ENCODE assay signal across 9 cellular contexts in genomic region chr11:46120361-46120710, GRCh38. TPM values are rescaled to one million over a fixed set of nuclear protein-coding genes. Genes with fewer than 3 reads are reported as not detected.
A peak's percentile ranks its signal among the peaks of the same experiment; 100 is the strongest.
DNase-seq lines count a peak whose midpoint lies in the region; ATAC-seq, FAIRE-seq and TF ChIP-seq lines count a peak whose summit lies in the region.
"Had no signal": no experiment of that assay in that cellular context is flagged by ENCODE, and none has a peak within 500 bp of the region (broad histone marks: within the 10 kb centered on the region; RNA-seq: fewer than 3 reads in every experiment).

No MANE protein-coding gene starts in this region.

- no peak for TF ChIP-seq POLR2A in A549 (IDR thresholded peaks at IDR 0.05; ENCODE audit: low read length)

- TF ChIP-seq RAD21 in A549 (conservative IDR thresholded peaks at IDR 0.05 in 1 of 2, IDR thresholded peaks at IDR 0.05 in 1 of 2), result no peak

- intact Hi-C loops in activated T-helper 1 cell treated with anti-CD3 and anti-CD28 coated beads, Interleukin-12 subunit alpha, Interleukin-12 subunit beta, Interleukin-2, Interleukin-4 antibody, amounts not matched to agents 30 ng/mL and 10 ng/mL and 1 ng/mL, durations not matched to agents 14 hours and 24 hours and 36 hours (cut with micrococcal nuclease), result loop anchor here (2.0 to 10.0 kb wide), 7 partner anchors 153 to 1148 kb away; partner anchors contain the start of genes ATG13, CRY2, DGKZ and HARBI1
- intact Hi-C loops in left ventricle myocardium superior (cut with micrococcal nuclease), result no loop called here

- peak overlapping the region in 2 of 3 donors; percentile 99 to 100 for H3K27ac Mint-ChIP-seq in IgD-negative memory B cell
- peak overlapping the region; percentile 95 for H3K27ac Mint-ChIP-seq in activated T-helper 1 cell treated with anti-CD3 and anti-CD28 coated beads, Interleukin-12 subunit alpha, Interleukin-12 subunit beta, Interleukin-2, Interleukin-4 antibody, amounts not matched to agents 30 ng/mL and 10 ng/mL and 1 ng/mL, durations not matched to agents 14 hours and 24 hours and 36 hours

- H3K9ac ChIP-seq in skeletal muscle satellite cell (ENCODE audit: low read depth, low read length), result no peak overlapping the region

- H3K4me1 Mint-ChIP-seq in IgD-negative memory B cell, result peaks cover 26 to 37% (median 36%) of the 10 kb centered on the region in 3 donors
- H3K4me1 Mint-ChIP-seq in activated T-helper 1 cell treated with anti-CD3 and anti-CD28 coated beads, Interleukin-12 subunit alpha, Interleukin-12 subunit beta, Interleukin-2, Interleukin-4 antibody, amounts not matched to agents 30 ng/mL and 10 ng/mL and 1 ng/mL, durations not matched to agents 14 hours and 24 hours and 36 hours (ENCODE audit: low read depth), result peaks cover 47% of the 10 kb centered on the region

- H3K36me3 Mint-ChIP-seq in IgD-negative memory B cell, result no peaks in the 10 kb centered on the region
- peaks cover 7% of the 10 kb centered on the region for H3K36me3 Mint-ChIP-seq in activated T-helper 1 cell treated with anti-CD3 and anti-CD28 coated beads, Interleukin-12 subunit alpha, Interleukin-12 subunit beta, Interleukin-2, Interleukin-4 antibody, amounts not matched to agents 30 ng/mL and 10 ng/mL and 1 ng/mL, durations not matched to agents 14 hours and 24 hours and 36 hours (ENCODE audit: low read depth)

- peak overlapping the region; percentile 89 to 96 (median 95) for H3K4me3 Mint-ChIP-seq in IgD-negative memory B cell
- peak overlapping the region; percentile 91 for H3K4me3 Mint-ChIP-seq in activated T-helper 1 cell treated with anti-CD3 and anti-CD28 coated beads, Interleukin-12 subunit alpha, Interleukin-12 subunit beta, Interleukin-2, Interleukin-4 antibody, amounts not matched to agents 30 ng/mL and 10 ng/mL and 1 ng/mL, durations not matched to agents 14 hours and 24 hours and 36 hours

- no peaks in the 10 kb centered on the region for H3K9me3 Mint-ChIP-seq in IgD-negative memory B cell
- no peaks in the 10 kb centered on the region for H3K9me3 Mint-ChIP-seq in activated T-helper 1 cell treated with anti-CD3 and anti-CD28 coated beads, Interleukin-12 subunit alpha, Interleukin-12 subunit beta, Interleukin-2, Interleukin-4 antibody, amounts not matched to agents 30 ng/mL and 10 ng/mL and 1 ng/mL, durations not matched to agents 14 hours and 24 hours and 36 hours

- TF ChIP-seq CTCF in A549 (IDR thresholded peaks at IDR 0.05), result no peak

- TF ChIP-seq EP300 in A549 (IDR thresholded peaks at IDR 0.05), result no peak

- H3K9me3 ChIP-seq in A549 (no peaks in the 10 kb centered on the region), skeletal muscle satellite cell (replicated peaks; ENCODE audit: low read length) (no peaks in the 10 kb centered on the region)

- DNase-seq in A549 (ENCODE audit: low read depth in 1 of 2, low spot score in 1 of 2) (peak in 1 of 2 experiments; percentile 8), left ventricle myocardium superior (peak; percentile 48), HT-29 (ENCODE audit: low spot score) (no peak)
- no peak for DNase-seq in activated T-helper 1 cell treated with anti-CD3 and anti-CD28 coated beads, Interleukin-12 subunit alpha, Interleukin-12 subunit beta, Interleukin-2, Interleukin-4 antibody, amounts not matched to agents 30 ng/mL and 10 ng/mL and 1 ng/mL, durations not matched to agents 14 hours and 24 hours and 36 hours (ENCODE audit: low spot score)

- no peaks in the 10 kb centered on the region for H3K27me3 Mint-ChIP-seq in IgD-negative memory B cell
- no peaks in the 10 kb centered on the region for H3K27me3 Mint-ChIP-seq in activated T-helper 1 cell treated with anti-CD3 and anti-CD28 coated beads, Interleukin-12 subunit alpha, Interleukin-12 subunit beta, Interleukin-2, Interleukin-4 antibody, amounts not matched to agents 30 ng/mL and 10 ng/mL and 1 ng/mL, durations not matched to agents 14 hours and 24 hours and 36 hours (ENCODE audit: insufficient read depth)

- H3K4me1 ChIP-seq in A549 (peaks cover 32% of the 10 kb centered on the region), skeletal muscle satellite cell (ENCODE audit: control insufficient read depth, insufficient read depth, low read length) (peaks cover 18% of the 10 kb centered on the region)

- ATAC-seq in A549, result peak; percentile 1 to 10; a peak in 3 of 6 replicates
- peak; percentile 11 for ATAC-seq in left ventricle myocardium superior
- ATAC-seq in HG03442 (IDR thresholded peaks at IDR 0.05; ENCODE audit: unreplicated experiment), result no peak
- ATAC-seq in HG02588 (IDR thresholded peaks at IDR 0.05; ENCODE audit: unreplicated experiment), result no peak

- no peak for FAIRE-seq in A549 (lab: Jason Lieb, UNC)
- FAIRE-seq: endometrium had no signal

- 2% methylated on average over 5 of the region's 25 CpGs for WGBS in A549 (ENCODE audit: missing lambda C conversion rate)

- H3K4me3 ChIP-seq in A549 (peak overlapping the region; percentile 66), skeletal muscle satellite cell (ENCODE audit: low read length) (peak overlapping the region; percentile 87)

- POLR2A ChIA-PET in A549 (lab: Yijun Ruan, JAX), result interaction anchor here (1.2 to 4.0 kb wide), 2 partner anchors 118 to 123 kb away, joined by 16 to 18 read pairs; no protein-coding TSS in a partner anchor

- peak overlapping the region; percentile 93 for H3K4me2 ChIP-seq in A549
- H3K4me2 ChIP-seq in skeletal muscle satellite cell (ENCODE audit: low read length), result peak overlapping the region; percentile 97

- H3K27me3 ChIP-seq in skeletal muscle satellite cell (ENCODE audit: control insufficient read depth, insufficient read depth, low read length), result no peaks in the 10 kb centered on the region

- H3K36me3 ChIP-seq in skeletal muscle satellite cell (ENCODE audit: insufficient read depth, low read length), result no peaks in the 10 kb centered on the region

- peak overlapping the region; percentile 97 to 98 for H3K27ac ChIP-seq in A549

- CTCF ChIA-PET in A549 (lab: Yijun Ruan, JAX), result no interaction called here

TF ChIP-seq in A549, 52 proteins besides CTCF, POLR2A, EP300 and RAD21:
- TF ChIP-seq FOXS1 (CRISPR knock-in tag; IDR thresholded peaks at IDR 0.05) (no peak), FOSB (CRISPR knock-in tag; IDR thresholded peaks at IDR 0.05) (no peak), RNF2 (IDR thresholded peaks at IDR 0.05; ENCODE audit: borderline replicate concordance, low read depth) (no peak), POLR2AphosphoS2 (conservative IDR thresholded peaks at IDR 0.05; ENCODE audit: low read length) (no peak), MAFK (IDR thresholded peaks at IDR 0.05; ENCODE audit: partially characterized antibody) (no peak), JUNB (IDR thresholded peaks at IDR 0.05) (no peak), CBX8 (IDR thresholded peaks at IDR 0.05) (no peak)
- TF ChIP-seq, protein P1, sequence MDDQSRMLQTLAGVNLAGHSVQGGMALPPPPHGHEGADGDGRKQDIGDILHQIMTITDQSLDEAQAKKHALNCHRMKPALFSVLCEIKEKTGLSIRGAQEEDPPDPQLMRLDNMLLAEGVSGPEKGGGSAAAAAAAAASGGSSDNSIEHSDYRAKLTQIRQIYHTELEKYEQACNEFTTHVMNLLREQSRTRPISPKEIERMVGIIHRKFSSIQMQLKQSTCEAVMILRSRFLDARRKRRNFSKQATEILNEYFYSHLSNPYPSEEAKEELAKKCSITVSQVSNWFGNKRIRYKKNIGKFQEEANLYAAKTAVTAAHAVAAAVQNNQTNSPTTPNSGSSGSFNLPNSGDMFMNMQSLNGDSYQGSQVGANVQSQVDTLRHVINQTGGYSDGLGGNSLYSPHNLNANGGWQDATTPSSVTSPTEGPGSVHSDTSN (IDR thresholded peaks at IDR 0.05), result no peak

RNA-seq across cellular contexts. Expression of gene PHF21A, which starts 0.9 kb away (rescaled TPM):
- polyA plus RNA-seq in A549 (2011; rRNA removed) (29.8 and 31.9 TPM in 2 replicates), A549 (2017; fragmentation: RNase III; extraction: RNeasy Plus Mini Kit Qiagen cat#74134 plus additional on column Dnase treatment) (16.4 to 21.0 TPM (median 20.0 TPM) in 3 replicates), IgD-negative memory B cell (17.2 TPM)
- polyA plus RNA-seq in A549 (2012; cell fraction: cytosol; rRNA removed), result 10.6 and 12.7 TPM in 2 replicates
- 26.2 and 36.5 TPM in 2 replicates for polyA plus RNA-seq in A549 (2012; cell fraction: nucleus; rRNA removed)
- 20.3 and 24.7 TPM in 2 replicates for polyA minus RNA-seq in A549 (2011; rRNA and poly(A)+ RNA removed)
- total RNA-seq in activated T-helper 1 cell treated with anti-CD3 and anti-CD28 coated beads, Interleukin-12 subunit alpha, Interleukin-12 subunit beta, Interleukin-2, Interleukin-4 antibody, amounts not matched to agents 30 ng/mL and 10 ng/mL and 1 ng/mL, durations not matched to agents 14 hours and 24 hours and 36 hours, result 32.9 and 42.0 TPM in 2 replicates
- 36.2 TPM for total RNA-seq in left ventricle myocardium superior
- 9.1 and 9.6 TPM in 2 replicates for total RNA-seq in skeletal muscle satellite cell (2012; rRNA removed)
- total RNA-seq in HT-29 (2014; rRNA removed; shearing (Covaris generic)), result 2.5 and 5.9 TPM in 2 replicates

Comparison
In these comparisons a context has a peak if more than half of its experiments do, and no peak if none do; other contexts are left out.
1. ATAC-seq: peak in A549 (2 of 2) and left ventricle myocardium superior (single experiment); none in HG03442 (single experiment) and HG02588 (single experiment).